In the genomic region with DNA sequence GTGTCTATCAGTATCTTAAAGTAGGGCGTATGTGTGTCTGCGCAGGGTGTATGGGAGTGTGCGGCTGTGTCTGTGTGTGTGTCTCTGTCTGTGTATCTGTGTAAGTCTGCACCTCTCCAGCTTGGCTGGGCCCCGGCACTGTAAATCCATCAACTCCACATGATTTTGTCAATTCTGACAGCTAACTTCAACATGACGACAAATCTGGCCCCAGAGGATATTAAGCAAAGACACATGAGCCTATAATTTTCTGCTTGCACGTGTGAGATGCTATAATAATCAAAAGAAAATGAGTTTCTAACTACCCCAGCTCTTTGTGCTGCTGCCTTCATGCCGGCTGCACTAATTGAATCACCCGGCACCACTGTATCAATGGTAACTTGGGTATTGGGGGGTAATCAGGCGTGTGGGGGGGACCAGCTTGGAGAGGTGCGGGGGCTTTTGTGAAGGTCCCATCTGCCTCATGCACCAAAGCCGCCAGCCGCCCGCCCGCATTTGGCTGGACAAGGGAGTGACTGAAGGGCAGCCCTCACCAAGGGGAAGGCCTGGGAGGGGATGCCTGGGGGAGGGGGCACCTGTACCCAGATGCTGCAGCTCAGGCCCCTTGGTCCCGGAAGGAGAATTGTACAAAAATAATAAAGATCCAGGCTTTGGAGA, we compare ENCODE assay signal across 14 cellular contexts. TPM values are rescaled to one million over a fixed set of nuclear protein-coding genes. Genes with fewer than 3 reads are reported as not detected.
DNase-seq lines count a peak whose midpoint lies in the region; TF ChIP-seq lines count a peak whose summit lies in the region.
"Had no signal": no experiment of that assay in that cellular context is flagged by ENCODE, and none has a peak within 500 bp of the region (broad histone marks: within the 10 kb centered on the region; RNA-seq: fewer than 3 reads in every experiment).

No MANE protein-coding gene starts in this region.

- H3K4me2 ChIP-seq in neuronal stem cell (ENCODE audit: insufficient read depth, low read length, poor library complexity, severe bottlenecking) = no peak overlapping the region
- H3K4me2 ChIP-seq: BLaER1 treated with 17β-estradiol and CSF1 and Interleukin-3, amounts not matched to agents 10 nM and 100 nM had no signal

- H3K27ac Mint-ChIP-seq in brain = peak overlapping the region; percentile 1 to 83 (median 43)
- H3K27ac Mint-ChIP-seq: CD4-positive, CD25-positive, alpha-beta regulatory T cell had no signal

- H3K4me3 Mint-ChIP-seq in brain = peak overlapping the region in 1 of 5 experiments; percentile 12
- H3K4me3 Mint-ChIP-seq: CD4-positive, CD25-positive, alpha-beta regulatory T cell had no signal

- no CpG with 5 or more reads among the region's 15 CpGs for WGBS in neuronal stem cell (ENCODE audit: extremely low coverage in 2 of 2, insufficient read length in 2 of 2, insufficient replicate concordance in 1 of 2), 2 donors

- H3K23ac ChIP-seq in neuronal stem cell (ENCODE audit: low read depth, low read length, poor library complexity) = peak overlapping the region; percentile 56

- H2AK5ac ChIP-seq in neuronal stem cell (ENCODE audit: low read depth, low read length) = peak overlapping the region; percentile 30

- H3K14ac ChIP-seq in neuronal stem cell (ENCODE audit: low read length) = no peak overlapping the region

- no peak for TF ChIP-seq CTCF in brain (conservative IDR thresholded peaks at IDR 0.05)
- no peak for TF ChIP-seq CTCF in GM20000 (IDR thresholded peaks at IDR 0.05; ENCODE audit: extremely low read depth, missing control alignments)

- no peak overlapping the region for H2BK5ac ChIP-seq in neuronal stem cell (ENCODE audit: low read length)

- peak; percentile 41 for DNase-seq in NCI-H1417 treated with DMSO at 0.1 percent for 48 hours (lab: John Stamatoyannopoulos, UW)
- DNase-seq in NCI-H2227 treated with DMSO at 0.1 percent for 48 hours (lab: John Stamatoyannopoulos, UW) = peak; percentile 50
- DNase-seq in neuronal stem cell (ENCODE audit: low spot score) = no peak
- no peak for DNase-seq in UCSD-AML1 (lab: John Stamatoyannopoulos, UW; ENCODE audit: unreplicated experiment)
- no peak for DNase-seq in putamen (ENCODE audit: low spot score)
- no peak for DNase-seq in OCI-M2 (lab: John Stamatoyannopoulos, UW; ENCODE audit: unreplicated experiment)
- DNase-seq in GM20000 (ENCODE audit: low spot score) = no peak
- DNase-seq: ACHN; CD4-positive, CD25-positive, alpha-beta regulatory T cell; DMS53; GF-D8; HCEC 1CT had no signal

- no peak overlapping the region for H2BK12ac ChIP-seq in neuronal stem cell (ENCODE audit: low read length)

- peaks cover 24% of the 10 kb centered on the region for H3K27me3 Mint-ChIP-seq in brain

- no peak overlapping the region for H2BK15ac ChIP-seq in neuronal stem cell (ENCODE audit: low read length)

- H2AFZ ChIP-seq in neuronal stem cell (ENCODE audit: low read length) = no peak overlapping the region

- no peak overlapping the region for H4K8ac ChIP-seq in neuronal stem cell (ENCODE audit: low read depth, low read length)

- H3K27me3 ChIP-seq in neuronal stem cell (ENCODE audit: control insufficient read depth in 3 of 3, insufficient read depth in 3 of 3, low read depth in 1 of 3, low read length in 3 of 3) = peaks cover 0 to 12% (median 0%) of the 10 kb centered on the region in 3 experiments

- H3K9me3 ChIP-seq in neuronal stem cell (replicated peaks in 1 of 2; ENCODE audit: control insufficient read depth in 2 of 2, insufficient read depth in 1 of 2, low read depth in 1 of 2, low read length in 2 of 2) = peaks cover 2 to 5% of the 10 kb centered on the region in 2 donors

- no peaks in the 10 kb centered on the region for H3K36me3 ChIP-seq in neuronal stem cell (replicated peaks in 1 of 2; ENCODE audit: control insufficient read depth in 2 of 2, insufficient read depth in 2 of 2, low read length in 2 of 2)
- H3K36me3 ChIP-seq: BLaER1 treated with 17β-estradiol and CSF1 and Interleukin-3, amounts not matched to agents 10 nM and 100 nM had no signal

- peaks cover 8% of the 10 kb centered on the region for H3K36me3 Mint-ChIP-seq in brain
- H3K36me3 Mint-ChIP-seq: CD4-positive, CD25-positive, alpha-beta regulatory T cell had no signal

- no peak overlapping the region for H3K18ac ChIP-seq in neuronal stem cell (ENCODE audit: low read length)

- no peak overlapping the region for H3K27ac ChIP-seq in neuronal stem cell (replicated peaks; ENCODE audit: low read length)
- H3K27ac ChIP-seq: BLaER1 treated with 17β-estradiol and CSF1 and Interleukin-3, amounts not matched to agents 10 nM and 100 nM had no signal

- H3K4me3 ChIP-seq in neuronal stem cell (ENCODE audit: low read length in 2 of 2) = no peak overlapping the region
- H3K4me3 ChIP-seq: BLaER1 treated with 17β-estradiol and CSF1 and Interleukin-3, amounts not matched to agents 10 nM and 100 nM had no signal

- H3K79me1 ChIP-seq in neuronal stem cell (ENCODE audit: low read depth, low read length) = no peaks in the 10 kb centered on the region

- no peak overlapping the region for H4K91ac ChIP-seq in neuronal stem cell (ENCODE audit: low read depth, low read length, poor library complexity)

- peaks cover 6 to 21% (median 14%) of the 10 kb centered on the region in 5 experiments for H3K9me3 Mint-ChIP-seq in brain

- H2BK120ac ChIP-seq in neuronal stem cell (ENCODE audit: low read depth, low read length) = no peak overlapping the region

- H3K4me1 Mint-ChIP-seq in brain = peaks cover 32% of the 10 kb centered on the region
- H3K4me1 Mint-ChIP-seq: CD4-positive, CD25-positive, alpha-beta regulatory T cell had no signal

- no peak overlapping the region for H3K4ac ChIP-seq in neuronal stem cell (ENCODE audit: low read length)

- H3K9ac ChIP-seq in neuronal stem cell (ENCODE audit: low read depth, low read length, poor library complexity) = no peak overlapping the region
- H3K9ac ChIP-seq: BLaER1 treated with 17β-estradiol and CSF1 and Interleukin-3, amounts not matched to agents 10 nM and 100 nM had no signal

- peaks cover 1 to 5% of the 10 kb centered on the region in 2 donors for H3K4me1 ChIP-seq in neuronal stem cell (ENCODE audit: control insufficient read depth in 2 of 2, insufficient read depth in 1 of 2, low read depth in 1 of 2, low read length in 2 of 2)

RNA-seq across cellular contexts. Expression of a gene that starts 57.5 kb away (rescaled TPM):
- not detected for polyA plus RNA-seq in brain (ENCODE audit: insufficient read depth, low read depth, low replicate concordance)
- polyA plus RNA-seq in neuronal stem cell (2013, experiment 1 of 2) = 0.04 TPM
- 0.06 TPM for polyA plus RNA-seq in neuronal stem cell (2013, experiment 2 of 2)

Comparison
In these comparisons a context has a peak if more than half of its experiments do, and no peak if none do; other contexts are left out.
1. DNase-seq: peak in NCI-H1417 treated with DMSO at 0.1 percent for 48 hours (single experiment) and NCI-H2227 treated with DMSO at 0.1 percent for 48 hours (single experiment); none in neuronal stem cell (single experiment), UCSD-AML1 (single experiment), putamen (single experiment), OCI-M2 (single experiment) and GM20000 (single experiment).